1 cellular context compared by ENCODE assay signal in genomic region chr4:138090145-138090917, GRCh38.
TF ChIP-seq lines count a peak whose summit lies in the region.

No MANE protein-coding gene starts in this region.

TF ChIP-seq in HepG2, 621 proteins besides CTCF, POLR2A, EP300 and RAD21 (continued from another document):
- TF ChIP-seq CBX1 (IDR thresholded peaks at IDR 0.05; ENCODE audit: low read depth): no peak
- 0 out of 2 replicates have a peak, but pooled peaks have one; percentile 14 for TF ChIP-seq ZNF644 (CRISPR knock-in tag; IDR thresholded peaks at IDR 0.05; ENCODE audit: low read depth)
- TF ChIP-seq ZGPAT (CRISPR knock-in tag; IDR thresholded peaks at IDR 0.05): peak; percentile 23; the same call in 1 of the 2 replicates
- no peak for TF ChIP-seq SOX6 (IDR thresholded peaks at IDR 0.05)
- TF ChIP-seq SOX6 (CRISPR knock-in tag; IDR thresholded peaks at IDR 0.05): 0 out of 2 replicates have a peak, but pooled peaks have one; percentile 21
- 0 out of 2 replicates have a peak, but pooled peaks have one; percentile 46 for TF ChIP-seq ELF3 (CRISPR knock-in tag; IDR thresholded peaks at IDR 0.05)
- TF ChIP-seq ZNF792 (CRISPR knock-in tag; IDR thresholded peaks at IDR 0.05): peak; percentile 51; the same call in 1 of the 2 replicates
- 0 out of 2 replicates have a peak, but pooled peaks have one; percentile 12 for TF ChIP-seq KAT8 (CRISPR knock-in tag; IDR thresholded peaks at IDR 0.05)
- TF ChIP-seq SP140L (CRISPR knock-in tag; IDR thresholded peaks at IDR 0.05; ENCODE audit: borderline replicate concordance): no peak
- no peak for TF ChIP-seq SP5 (CRISPR knock-in tag; IDR thresholded peaks at IDR 0.05; ENCODE audit: borderline replicate concordance, low read depth)
- TF ChIP-seq NPAS2 (CRISPR knock-in tag; IDR thresholded peaks at IDR 0.05; ENCODE audit: borderline replicate concordance): no peak
- peak; percentile 71 for TF ChIP-seq SMC3 (IDR thresholded peaks at IDR 0.05; ENCODE audit: low read length)
- 0 out of 2 replicates have a peak, but pooled peaks have one; percentile 35 for TF ChIP-seq POGZ (CRISPR knock-in tag; IDR thresholded peaks at IDR 0.05)
